In the genomic region with DNA sequence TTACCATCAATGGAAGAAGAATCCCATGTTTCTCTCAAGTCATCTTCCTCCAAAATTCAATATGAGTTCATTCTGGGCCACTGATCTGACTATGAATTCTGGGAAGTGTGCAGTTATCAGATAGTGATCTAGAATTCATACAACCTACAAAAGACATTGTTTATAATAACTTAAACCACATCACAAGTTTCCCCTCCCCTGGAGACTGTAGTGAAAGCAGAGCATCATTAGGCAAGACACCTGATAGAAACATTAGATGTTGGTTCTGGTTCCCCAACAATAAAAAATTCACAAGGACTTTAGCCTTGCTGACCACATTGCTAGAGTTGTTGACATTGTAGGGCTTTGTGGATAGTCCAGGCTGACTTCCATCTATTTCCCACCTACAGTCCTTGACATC, we compare ENCODE assay signal across 24 cellular contexts.
"Had no signal": no experiment of that assay in that cellular context is flagged by ENCODE, and none has a peak within 500 bp of the region (broad histone marks: within the 10 kb centered on the region; RNA-seq: fewer than 3 reads in every experiment).

No MANE protein-coding gene starts in this region.

- DNase-seq: activated CD4-positive, alpha-beta memory T cell treated with anti-CD3 and anti-CD28 coated beads for 36 hours; activated CD4-positive, alpha-beta T cell treated with anti-CD3 and anti-CD28 coated beads, Interleukin-2, amount 10 ng/mL, durations not matched to agents 24 days and 14 days; activated CD4-positive, CD25-positive, alpha-beta regulatory T cell treated with anti-CD3 and anti-CD28 coated beads, Interleukin-2, amount 50 U/mL, for 72 hours; activated CD8-positive, alpha-beta memory T cell treated with anti-CD3 and anti-CD28 coated beads, Interleukin-2, amount 50 U/mL, for 4 hours; activated gamma-delta T cell; activated naive CD4-positive, alpha-beta T cell treated with anti-CD3 and anti-CD28 coated beads, Interleukin-2, amount 50 U/mL, for 16 hours; activated T-cell treated with anti-CD3 and anti-CD28 coated beads, Interleukin-2, amount 50 U/mL, for 1 hour; amniotic stem cell; caudate nucleus; cortex of kidney; esophagus squamous epithelium; left lung; retina; stimulated activated CD4-positive, alpha-beta T cell treated with anti-CD3 and anti-CD28 coated beads, Interleukin-1b, Interleukin-23, amount 100 ng/mL, for 48 hours; stimulated activated naive B cell treated with anti-CD40 and anti-IgM and Interleukin-4, amounts not matched to agents 10 μg/mL and 1 μg/mL and 100 μg/mL, for 72 hours; stomach; T-helper 17 cell; T1000; thyroid gland; upper lobe of left lung had no signal

- H3K27me3 ChIP-seq: esophagus squamous epithelium, left lung, neutrophil, stomach, thyroid gland, upper lobe of left lung had no signal

- ATAC-seq: left lung; stimulated activated naive B cell treated with anti-CD40 and anti-IgM and Interleukin-4, amounts not matched to agents 10 μg/mL and 1 μg/mL and 100 μg/mL, for 72 hours; T-helper 17 cell had no signal

- H3K9me3 ChIP-seq: neutrophil, thyroid gland had no signal

- H3K36me3 ChIP-seq: esophagus squamous epithelium, left lung, neutrophil, stomach, thyroid gland, upper lobe of left lung had no signal

- H3K4me1 ChIP-seq: thyroid gland had no signal

- FAIRE-seq: frontal cortex had no signal

- H3K27ac ChIP-seq: esophagus squamous epithelium, left lung, neutrophil, stomach, thyroid gland, upper lobe of left lung had no signal

- H3K4me3 ChIP-seq: esophagus squamous epithelium, left lung, lung, smooth muscle cell, stomach, thyroid gland, upper lobe of left lung had no signal

- H3K4me2 ChIP-seq: smooth muscle cell had no signal
